ENCODE assay signal across 2 cellular contexts in the genomic region with DNA sequence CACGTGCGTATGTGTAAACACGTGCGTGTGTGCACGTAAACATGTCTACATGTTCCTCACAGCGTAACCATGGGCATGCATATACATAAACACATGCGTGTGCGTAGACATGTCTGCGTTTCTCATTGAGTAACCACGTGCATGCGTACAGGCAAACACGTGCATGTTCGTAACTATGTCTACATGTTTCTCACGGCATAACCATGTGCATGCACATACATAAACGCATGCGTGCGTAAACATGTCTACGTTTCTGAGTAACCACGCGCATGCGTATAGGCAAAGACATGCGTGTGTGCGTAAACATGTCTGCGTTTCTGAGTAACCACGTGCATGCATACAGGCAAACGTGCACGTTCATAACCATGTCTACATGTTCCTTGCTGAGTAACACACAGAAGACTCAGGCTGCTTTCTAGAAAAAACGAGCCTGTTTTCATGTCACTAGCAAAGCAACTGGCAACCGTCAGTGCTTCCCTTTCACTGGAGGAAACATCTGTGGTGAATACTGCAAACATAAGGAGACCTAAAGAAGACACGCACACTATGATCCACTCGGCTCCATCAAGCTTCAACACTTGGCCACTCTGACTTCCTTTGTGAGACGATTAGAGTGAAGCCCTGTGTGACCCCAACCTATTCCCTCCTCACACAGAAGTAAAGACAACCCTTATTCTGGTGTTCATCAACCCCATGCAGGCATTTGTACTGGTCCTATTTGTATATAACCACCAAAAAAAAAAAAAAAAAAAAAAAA.
TF ChIP-seq lines count a peak whose summit lies in the region.

No MANE protein-coding gene starts in this region.

TF ChIP-seq in A549, 52 proteins besides CTCF, POLR2A, EP300 and RAD21:
- TF ChIP-seq SMC3 (IDR thresholded peaks at IDR 0.05) (no peak), EHF (CRISPR knock-in tag; IDR thresholded peaks at IDR 0.05) (no peak), TP53 (CRISPR knock-in tag; IDR thresholded peaks at IDR 0.05) (0 out of 2 replicates have a peak, but pooled peaks have one; percentile 31)
- TF ChIP-seq, protein P1, sequence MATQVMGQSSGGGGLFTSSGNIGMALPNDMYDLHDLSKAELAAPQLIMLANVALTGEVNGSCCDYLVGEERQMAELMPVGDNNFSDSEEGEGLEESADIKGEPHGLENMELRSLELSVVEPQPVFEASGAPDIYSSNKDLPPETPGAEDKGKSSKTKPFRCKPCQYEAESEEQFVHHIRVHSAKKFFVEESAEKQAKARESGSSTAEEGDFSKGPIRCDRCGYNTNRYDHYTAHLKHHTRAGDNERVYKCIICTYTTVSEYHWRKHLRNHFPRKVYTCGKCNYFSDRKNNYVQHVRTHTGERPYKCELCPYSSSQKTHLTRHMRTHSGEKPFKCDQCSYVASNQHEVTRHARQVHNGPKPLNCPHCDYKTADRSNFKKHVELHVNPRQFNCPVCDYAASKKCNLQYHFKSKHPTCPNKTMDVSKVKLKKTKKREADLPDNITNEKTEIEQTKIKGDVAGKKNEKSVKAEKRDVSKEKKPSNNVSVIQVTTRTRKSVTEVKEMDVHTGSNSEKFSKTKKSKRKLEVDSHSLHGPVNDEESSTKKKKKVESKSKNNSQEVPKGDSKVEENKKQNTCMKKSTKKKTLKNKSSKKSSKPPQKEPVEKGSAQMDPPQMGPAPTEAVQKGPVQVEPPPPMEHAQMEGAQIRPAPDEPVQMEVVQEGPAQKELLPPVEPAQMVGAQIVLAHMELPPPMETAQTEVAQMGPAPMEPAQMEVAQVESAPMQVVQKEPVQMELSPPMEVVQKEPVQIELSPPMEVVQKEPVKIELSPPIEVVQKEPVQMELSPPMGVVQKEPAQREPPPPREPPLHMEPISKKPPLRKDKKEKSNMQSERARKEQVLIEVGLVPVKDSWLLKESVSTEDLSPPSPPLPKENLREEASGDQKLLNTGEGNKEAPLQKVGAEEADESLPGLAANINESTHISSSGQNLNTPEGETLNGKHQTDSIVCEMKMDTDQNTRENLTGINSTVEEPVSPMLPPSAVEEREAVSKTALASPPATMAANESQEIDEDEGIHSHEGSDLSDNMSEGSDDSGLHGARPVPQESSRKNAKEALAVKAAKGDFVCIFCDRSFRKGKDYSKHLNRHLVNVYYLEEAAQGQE (IDR thresholded peaks at IDR 0.05), result no peak
- TF ChIP-seq, protein P2, sequence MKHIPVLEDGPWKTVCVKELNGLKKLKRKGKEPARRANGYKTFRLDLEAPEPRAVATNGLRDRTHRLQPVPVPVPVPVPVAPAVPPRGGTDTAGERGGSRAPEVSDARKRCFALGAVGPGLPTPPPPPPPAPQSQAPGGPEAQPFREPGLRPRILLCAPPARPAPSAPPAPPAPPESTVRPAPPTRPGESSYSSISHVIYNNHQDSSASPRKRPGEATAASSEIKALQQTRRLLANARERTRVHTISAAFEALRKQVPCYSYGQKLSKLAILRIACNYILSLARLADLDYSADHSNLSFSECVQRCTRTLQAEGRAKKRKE (CRISPR knock-in tag; IDR thresholded peaks at IDR 0.05; ENCODE audit: low read depth), result no peak
- TF ChIP-seq, protein P3, sequence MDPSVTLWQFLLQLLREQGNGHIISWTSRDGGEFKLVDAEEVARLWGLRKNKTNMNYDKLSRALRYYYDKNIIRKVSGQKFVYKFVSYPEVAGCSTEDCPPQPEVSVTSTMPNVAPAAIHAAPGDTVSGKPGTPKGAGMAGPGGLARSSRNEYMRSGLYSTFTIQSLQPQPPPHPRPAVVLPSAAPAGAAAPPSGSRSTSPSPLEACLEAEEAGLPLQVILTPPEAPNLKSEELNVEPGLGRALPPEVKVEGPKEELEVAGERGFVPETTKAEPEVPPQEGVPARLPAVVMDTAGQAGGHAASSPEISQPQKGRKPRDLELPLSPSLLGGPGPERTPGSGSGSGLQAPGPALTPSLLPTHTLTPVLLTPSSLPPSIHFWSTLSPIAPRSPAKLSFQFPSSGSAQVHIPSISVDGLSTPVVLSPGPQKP (IDR thresholded peaks at IDR 0.05; ENCODE audit: low read depth, low read length), result no peak
- TF ChIP-seq, protein P4, sequence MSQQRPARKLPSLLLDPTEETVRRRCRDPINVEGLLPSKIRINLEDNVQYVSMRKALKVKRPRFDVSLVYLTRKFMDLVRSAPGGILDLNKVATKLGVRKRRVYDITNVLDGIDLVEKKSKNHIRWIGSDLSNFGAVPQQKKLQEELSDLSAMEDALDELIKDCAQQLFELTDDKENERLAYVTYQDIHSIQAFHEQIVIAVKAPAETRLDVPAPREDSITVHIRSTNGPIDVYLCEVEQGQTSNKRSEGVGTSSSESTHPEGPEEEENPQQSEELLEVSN (IDR thresholded peaks at IDR 0.05; ENCODE audit: borderline replicate concordance, low read depth), result no peak
- TF ChIP-seq, protein P5, sequence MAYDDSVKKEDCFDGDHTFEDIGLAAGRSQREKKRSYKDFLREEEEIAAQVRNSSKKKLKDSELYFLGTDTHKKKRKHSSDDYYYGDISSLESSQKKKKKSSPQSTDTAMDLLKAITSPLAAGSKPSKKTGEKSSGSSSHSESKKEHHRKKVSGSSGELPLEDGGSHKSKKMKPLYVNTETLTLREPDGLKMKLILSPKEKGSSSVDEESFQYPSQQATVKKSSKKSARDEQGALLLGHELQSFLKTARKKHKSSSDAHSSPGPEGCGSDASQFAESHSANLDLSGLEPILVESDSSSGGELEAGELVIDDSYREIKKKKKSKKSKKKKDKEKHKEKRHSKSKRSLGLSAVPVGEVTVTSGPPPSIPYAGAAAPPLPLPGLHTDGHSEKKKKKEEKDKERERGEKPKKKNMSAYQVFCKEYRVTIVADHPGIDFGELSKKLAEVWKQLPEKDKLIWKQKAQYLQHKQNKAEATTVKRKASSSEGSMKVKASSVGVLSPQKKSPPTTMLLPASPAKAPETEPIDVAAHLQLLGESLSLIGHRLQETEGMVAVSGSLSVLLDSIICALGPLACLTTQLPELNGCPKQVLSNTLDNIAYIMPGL (CRISPR knock-in tag; IDR thresholded peaks at IDR 0.05; ENCODE audit: borderline replicate concordance), result no peak

TF ChIP-seq in K562, 482 proteins besides CTCF, POLR2A, EP300 and RAD21 (continues in another document):
- no peak for TF ChIP-seq BACH1 (tag; IDR thresholded peaks at IDR 0.05)
- peak; percentile 59 for TF ChIP-seq ZNF408 (CRISPR knock-in tag; IDR thresholded peaks at IDR 0.05; ENCODE audit: low read depth)
- no peak for TF ChIP-seq ZNF445 (CRISPR knock-in tag; IDR thresholded peaks at IDR 0.05; ENCODE audit: low read depth)
- peak; percentile 54; the same call in 1 of the 2 replicates for TF ChIP-seq GABPB2 (CRISPR knock-in tag; conservative IDR thresholded peaks at IDR 0.05)
- no peak for TF ChIP-seq SIX5 (IDR thresholded peaks at IDR 0.05; ENCODE audit: borderline replicate concordance in 1 of 2, insufficient read depth in 1 of 2, low read depth in 1 of 2, low read length in 2 of 2)
- TF ChIP-seq, protein P6, sequence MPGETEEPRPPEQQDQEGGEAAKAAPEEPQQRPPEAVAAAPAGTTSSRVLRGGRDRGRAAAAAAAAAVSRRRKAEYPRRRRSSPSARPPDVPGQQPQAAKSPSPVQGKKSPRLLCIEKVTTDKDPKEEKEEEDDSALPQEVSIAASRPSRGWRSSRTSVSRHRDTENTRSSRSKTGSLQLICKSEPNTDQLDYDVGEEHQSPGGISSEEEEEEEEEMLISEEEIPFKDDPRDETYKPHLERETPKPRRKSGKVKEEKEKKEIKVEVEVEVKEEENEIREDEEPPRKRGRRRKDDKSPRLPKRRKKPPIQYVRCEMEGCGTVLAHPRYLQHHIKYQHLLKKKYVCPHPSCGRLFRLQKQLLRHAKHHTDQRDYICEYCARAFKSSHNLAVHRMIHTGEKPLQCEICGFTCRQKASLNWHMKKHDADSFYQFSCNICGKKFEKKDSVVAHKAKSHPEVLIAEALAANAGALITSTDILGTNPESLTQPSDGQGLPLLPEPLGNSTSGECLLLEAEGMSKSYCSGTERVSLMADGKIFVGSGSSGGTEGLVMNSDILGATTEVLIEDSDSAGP (CRISPR knock-in tag; IDR thresholded peaks at IDR 0.05), result no peak
- no peak for TF ChIP-seq ZFPM2 (CRISPR knock-in tag; IDR thresholded peaks at IDR 0.05)
- no peak for TF ChIP-seq PCBP1 (IDR thresholded peaks at IDR 0.05; ENCODE audit: low read depth, low read length, poor library complexity, severe bottlenecking)
- no peak for TF ChIP-seq ZNF436 (CRISPR knock-in tag; IDR thresholded peaks at IDR 0.05)
- 0 out of 2 replicates have a peak, but pooled peaks have one; percentile 8 for TF ChIP-seq NFIX (CRISPR knock-in tag; IDR thresholded peaks at IDR 0.05; ENCODE audit: low read depth)
- no peak for TF ChIP-seq GATA2 (CRISPR knock-in tag; IDR thresholded peaks at IDR 0.05)
- no peak for TF ChIP-seq PURB (CRISPR knock-in tag; IDR thresholded peaks at IDR 0.05; ENCODE audit: low read depth)
- TF ChIP-seq TEAD1 (CRISPR knock-in tag; IDR thresholded peaks at IDR 0.05), result no peak
- TF ChIP-seq, protein P7, sequence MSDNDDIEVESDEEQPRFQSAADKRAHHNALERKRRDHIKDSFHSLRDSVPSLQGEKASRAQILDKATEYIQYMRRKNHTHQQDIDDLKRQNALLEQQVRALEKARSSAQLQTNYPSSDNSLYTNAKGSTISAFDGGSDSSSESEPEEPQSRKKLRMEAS (CRISPR knock-in tag; IDR thresholded peaks at IDR 0.05), result peak; percentile 19; the same call in 1 of the 2 replicates
- TF ChIP-seq, protein P8, sequence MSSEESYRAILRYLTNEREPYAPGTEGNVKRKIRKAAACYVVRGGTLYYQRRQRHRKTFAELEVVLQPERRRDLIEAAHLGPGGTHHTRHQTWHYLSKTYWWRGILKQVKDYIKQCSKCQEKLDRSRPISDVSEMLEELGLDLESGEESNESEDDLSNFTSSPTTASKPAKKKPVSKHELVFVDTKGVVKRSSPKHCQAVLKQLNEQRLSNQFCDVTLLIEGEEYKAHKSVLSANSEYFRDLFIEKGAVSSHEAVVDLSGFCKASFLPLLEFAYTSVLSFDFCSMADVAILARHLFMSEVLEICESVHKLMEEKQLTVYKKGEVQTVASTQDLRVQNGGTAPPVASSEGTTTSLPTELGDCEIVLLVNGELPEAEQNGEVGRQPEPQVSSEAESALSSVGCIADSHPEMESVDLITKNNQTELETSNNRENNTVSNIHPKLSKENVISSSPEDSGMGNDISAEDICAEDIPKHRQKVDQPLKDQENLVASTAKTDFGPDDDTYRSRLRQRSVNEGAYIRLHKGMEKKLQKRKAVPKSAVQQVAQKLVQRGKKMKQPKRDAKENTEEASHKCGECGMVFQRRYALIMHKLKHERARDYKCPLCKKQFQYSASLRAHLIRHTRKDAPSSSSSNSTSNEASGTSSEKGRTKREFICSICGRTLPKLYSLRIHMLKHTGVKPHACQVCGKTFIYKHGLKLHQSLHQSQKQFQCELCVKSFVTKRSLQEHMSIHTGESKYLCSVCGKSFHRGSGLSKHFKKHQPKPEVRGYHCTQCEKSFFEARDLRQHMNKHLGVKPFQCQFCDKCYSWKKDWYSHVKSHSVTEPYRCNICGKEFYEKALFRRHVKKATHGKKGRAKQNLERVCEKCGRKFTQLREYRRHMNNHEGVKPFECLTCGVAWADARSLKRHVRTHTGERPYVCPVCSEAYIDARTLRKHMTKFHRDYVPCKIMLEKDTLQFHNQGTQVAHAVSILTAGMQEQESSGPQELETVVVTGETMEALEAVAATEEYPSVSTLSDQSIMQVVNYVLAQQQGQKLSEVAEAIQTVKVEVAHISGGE (CRISPR knock-in tag; IDR thresholded peaks at IDR 0.05), result peak in 1 of 3 experiments; percentile 66; a peak in 2 of 6 replicates
- TF ChIP-seq ZNF699 (CRISPR knock-in tag; IDR thresholded peaks at IDR 0.05; ENCODE audit: insufficient replicate concordance), result no peak
- TF ChIP-seq CBFA2T3 (IDR thresholded peaks at IDR 0.05), result no peak
- TF ChIP-seq, protein P9, sequence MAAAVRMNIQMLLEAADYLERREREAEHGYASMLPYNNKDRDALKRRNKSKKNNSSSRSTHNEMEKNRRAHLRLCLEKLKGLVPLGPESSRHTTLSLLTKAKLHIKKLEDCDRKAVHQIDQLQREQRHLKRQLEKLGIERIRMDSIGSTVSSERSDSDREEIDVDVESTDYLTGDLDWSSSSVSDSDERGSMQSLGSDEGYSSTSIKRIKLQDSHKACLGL (CRISPR knock-in tag; IDR thresholded peaks at IDR 0.05; ENCODE audit: borderline replicate concordance, poor library complexity, severe bottlenecking), result no peak
- TF ChIP-seq, protein P10, sequence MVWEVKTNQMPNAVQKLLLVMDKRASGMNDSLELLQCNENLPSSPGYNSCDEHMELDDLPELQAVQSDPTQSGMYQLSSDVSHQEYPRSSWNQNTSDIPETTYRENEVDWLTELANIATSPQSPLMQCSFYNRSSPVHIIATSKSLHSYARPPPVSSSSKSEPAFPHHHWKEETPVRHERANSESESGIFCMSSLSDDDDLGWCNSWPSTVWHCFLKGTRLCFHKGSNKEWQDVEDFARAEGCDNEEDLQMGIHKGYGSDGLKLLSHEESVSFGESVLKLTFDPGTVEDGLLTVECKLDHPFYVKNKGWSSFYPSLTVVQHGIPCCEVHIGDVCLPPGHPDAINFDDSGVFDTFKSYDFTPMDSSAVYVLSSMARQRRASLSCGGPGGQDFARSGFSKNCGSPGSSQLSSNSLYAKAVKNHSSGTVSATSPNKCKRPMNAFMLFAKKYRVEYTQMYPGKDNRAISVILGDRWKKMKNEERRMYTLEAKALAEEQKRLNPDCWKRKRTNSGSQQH (CRISPR knock-in tag; IDR thresholded peaks at IDR 0.05), result no peak
- no peak for TF ChIP-seq NEUROD1 (IDR thresholded peaks at IDR 0.05; ENCODE audit: borderline replicate concordance, low read depth, low read length, partially characterized antibody)
- no peak for TF ChIP-seq ZNF347 (CRISPR knock-in tag; IDR thresholded peaks at IDR 0.05; ENCODE audit: low read depth)
- no peak for TF ChIP-seq PHTF2 (CRISPR knock-in tag; IDR thresholded peaks at IDR 0.05)
- TF ChIP-seq HDAC6 (IDR thresholded peaks at IDR 0.05; ENCODE audit: low read depth, low read length), result no peak
- no peak for TF ChIP-seq KDM4B (IDR thresholded peaks at IDR 0.05; ENCODE audit: borderline replicate concordance in 2 of 2, low read depth in 1 of 2)
- TF ChIP-seq FIP1L1 (IDR thresholded peaks at IDR 0.05; ENCODE audit: low read depth, low read length, poor library complexity, severe bottlenecking), result no peak
- TF ChIP-seq MTF1 (CRISPR knock-in tag; IDR thresholded peaks at IDR 0.05; ENCODE audit: borderline replicate concordance), result 0 out of 2 replicates have a peak, but pooled peaks have one; percentile 10
- TF ChIP-seq, protein P11, sequence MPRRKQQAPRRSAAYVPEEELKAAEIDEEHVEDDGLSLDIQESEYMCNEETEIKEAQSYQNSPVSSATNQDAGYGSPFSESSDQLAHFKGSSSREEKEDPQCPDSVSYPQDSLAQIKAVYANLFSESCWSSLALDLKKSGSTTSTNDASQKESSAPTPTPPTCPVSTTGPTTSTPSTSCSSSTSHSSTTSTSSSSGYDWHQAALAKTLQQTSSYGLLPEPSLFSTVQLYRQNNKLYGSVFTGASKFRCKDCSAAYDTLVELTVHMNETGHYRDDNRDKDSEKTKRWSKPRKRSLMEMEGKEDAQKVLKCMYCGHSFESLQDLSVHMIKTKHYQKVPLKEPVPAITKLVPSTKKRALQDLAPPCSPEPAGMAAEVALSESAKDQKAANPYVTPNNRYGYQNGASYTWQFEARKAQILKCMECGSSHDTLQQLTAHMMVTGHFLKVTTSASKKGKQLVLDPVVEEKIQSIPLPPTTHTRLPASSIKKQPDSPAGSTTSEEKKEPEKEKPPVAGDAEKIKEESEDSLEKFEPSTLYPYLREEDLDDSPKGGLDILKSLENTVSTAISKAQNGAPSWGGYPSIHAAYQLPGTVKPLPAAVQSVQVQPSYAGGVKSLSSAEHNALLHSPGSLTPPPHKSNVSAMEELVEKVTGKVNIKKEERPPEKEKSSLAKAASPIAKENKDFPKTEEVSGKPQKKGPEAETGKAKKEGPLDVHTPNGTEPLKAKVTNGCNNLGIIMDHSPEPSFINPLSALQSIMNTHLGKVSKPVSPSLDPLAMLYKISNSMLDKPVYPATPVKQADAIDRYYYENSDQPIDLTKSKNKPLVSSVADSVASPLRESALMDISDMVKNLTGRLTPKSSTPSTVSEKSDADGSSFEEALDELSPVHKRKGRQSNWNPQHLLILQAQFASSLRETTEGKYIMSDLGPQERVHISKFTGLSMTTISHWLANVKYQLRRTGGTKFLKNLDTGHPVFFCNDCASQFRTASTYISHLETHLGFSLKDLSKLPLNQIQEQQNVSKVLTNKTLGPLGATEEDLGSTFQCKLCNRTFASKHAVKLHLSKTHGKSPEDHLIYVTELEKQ (CRISPR knock-in tag; IDR thresholded peaks at IDR 0.05), result no peak
- TF ChIP-seq CEBPG (CRISPR knock-in tag; IDR thresholded peaks at IDR 0.05), result no peak
- TF ChIP-seq CEBPG (tag; conservative IDR thresholded peaks at IDR 0.05 in 1 of 2, IDR thresholded peaks at IDR 0.05 in 1 of 2), result no peak
